In the genomic region with DNA sequence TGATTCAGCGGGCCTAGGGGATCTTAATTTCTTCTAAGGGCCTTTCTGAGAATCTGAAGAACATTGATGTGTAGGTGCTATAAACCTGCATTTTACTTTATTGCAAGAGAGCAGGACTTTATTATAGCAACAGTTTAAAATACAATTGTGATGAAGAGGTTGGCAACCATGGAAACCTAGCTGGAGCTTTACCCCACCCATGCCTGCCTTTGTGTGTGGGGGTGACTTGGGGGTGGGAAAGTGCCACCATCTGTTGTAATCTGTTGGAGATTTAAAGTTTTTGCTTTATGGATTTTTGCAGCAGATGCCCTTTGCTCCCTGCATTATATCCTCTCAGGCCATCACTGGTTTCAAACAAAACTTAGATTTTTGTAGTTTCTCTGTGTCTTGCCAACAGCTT, we compare ENCODE assay signal across 17 cellular contexts.
"Had no signal": no experiment of that assay in that cellular context is flagged by ENCODE, and none has a peak within 500 bp of the region (broad histone marks: within the 10 kb centered on the region; RNA-seq: fewer than 3 reads in every experiment).

No MANE protein-coding gene starts in this region.

- ATAC-seq: activated CD4-positive, CD25-positive, alpha-beta regulatory T cell treated with anti-CD3 and anti-CD28 coated beads, Interleukin-2, amount 50 U/mL, for 24 hours; natural killer cell treated with Interleukin-12 subunit alpha and Interleukin-12 subunit beta and Interleukin-15 and Interleukin-18, amount 100 ng/mL, for 72 hours; T-cell had no signal

- H3K27me3 ChIP-seq: ascending aorta, esophagus muscularis mucosa, neutrophil, tibial artery had no signal

- H3K4me3 ChIP-seq: ascending aorta, esophagus muscularis mucosa, tibial artery had no signal

- H3K9me3 Mint-ChIP-seq: activated naive CD4-positive, alpha-beta T cell treated with anti-CD3 and anti-CD28 coated beads, Interleukin-2, amount 50 U/mL, for 24 hours; natural killer cell treated with Interleukin-12 subunit alpha and Interleukin-12 subunit beta and Interleukin-15 and Interleukin-18, amount 100 ng/mL, for 72 hours; T-cell had no signal

- H3K9me3 ChIP-seq: ascending aorta, esophagus muscularis mucosa, neutrophil, tibial artery had no signal

- H3K27me3 Mint-ChIP-seq: activated naive CD4-positive, alpha-beta T cell treated with anti-CD3 and anti-CD28 coated beads, Interleukin-2, amount 50 U/mL, for 24 hours; natural killer cell treated with Interleukin-12 subunit alpha and Interleukin-12 subunit beta and Interleukin-15 and Interleukin-18, amount 100 ng/mL, for 72 hours; T-cell had no signal

- H3K4me3 Mint-ChIP-seq: activated naive CD4-positive, alpha-beta T cell treated with anti-CD3 and anti-CD28 coated beads, Interleukin-2, amount 50 U/mL, for 24 hours; natural killer cell treated with Interleukin-12 subunit alpha and Interleukin-12 subunit beta and Interleukin-15 and Interleukin-18, amount 100 ng/mL, for 72 hours; T-cell had no signal

- H3K27ac Mint-ChIP-seq: natural killer cell treated with Interleukin-12 subunit alpha and Interleukin-12 subunit beta and Interleukin-15 and Interleukin-18, amount 100 ng/mL, for 72 hours had no signal

- H3K27ac ChIP-seq: ascending aorta, esophagus muscularis mucosa, neutrophil, tibial artery had no signal

- DNase-seq: activated gamma-delta T cell; cortex of kidney; effector CD8-positive, alpha-beta T cell; mesendoderm; retina; stimulated activated CD4-positive, alpha-beta T cell treated with anti-CD3 and anti-CD28 coated beads, Interleukin-12 subunit alpha, Interleukin-12 subunit beta, amount 100 ng/mL, for 4 hours; stimulated activated CD4-positive, alpha-beta T cell treated with anti-CD3 and anti-CD28 coated beads, Interleukin-1b, Interleukin-23, amount 100 ng/mL, for 48 hours; stimulated activated naive CD4-positive, alpha-beta T cell treated with Interleukin-2 at 50 U/mL for 16 hours; T-cell; T-helper 9 cell; tibial artery had no signal

- H3K4me1 ChIP-seq: ascending aorta had no signal
